ENCODE assay signal across 8 cellular contexts in the genomic region with DNA sequence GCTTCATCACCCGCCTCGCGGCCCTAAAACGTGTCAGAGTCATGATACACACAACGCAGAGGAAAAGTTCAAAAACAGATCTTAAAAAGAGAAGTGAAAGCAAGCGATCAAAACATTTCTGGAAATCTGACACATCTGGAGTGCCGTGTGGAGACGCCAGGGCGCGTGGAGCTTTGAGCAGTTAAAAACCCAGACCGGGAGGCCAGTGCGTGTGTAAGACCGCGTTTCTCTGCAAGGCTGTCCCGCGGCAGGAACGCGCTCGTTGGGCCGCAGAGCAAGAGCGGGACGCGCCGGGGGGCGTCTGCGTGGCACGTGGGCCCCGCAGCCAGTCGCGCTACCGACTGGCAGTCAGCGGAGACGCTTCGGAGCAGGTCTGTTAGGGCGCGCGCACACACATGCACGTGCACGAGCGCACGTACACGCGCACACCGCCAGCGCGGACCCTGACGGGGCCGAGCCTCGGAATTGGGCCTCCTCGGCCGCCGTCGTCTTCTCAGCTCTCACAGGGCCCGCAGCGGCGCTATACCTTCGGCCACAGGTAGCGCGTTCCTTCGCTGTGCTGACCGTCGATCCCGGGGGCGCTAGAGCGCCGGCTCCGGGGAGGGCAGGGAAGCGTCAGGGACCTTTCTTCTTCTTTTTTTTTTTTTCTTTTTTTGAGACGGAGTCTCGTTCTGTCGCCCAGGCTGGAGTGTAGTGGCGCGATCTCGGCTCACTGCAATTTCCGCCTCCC. TPM values are rescaled to one million over a fixed set of nuclear protein-coding genes. Genes with fewer than 3 reads are reported as not detected.
A peak's percentile ranks its signal among the peaks of the same experiment; 100 is the strongest.
DNase-seq lines count a peak whose midpoint lies in the region; ATAC-seq and TF ChIP-seq lines count a peak whose summit lies in the region.

No MANE protein-coding gene starts in this region.

- peak; percentile 87 for DNase-seq in Calu3
- peak in 75 of 76 experiments; percentile 41 to 96 (median 90) for DNase-seq in HUDEP-2 (lab: John Stamatoyannopoulos, UW; ENCODE audit: unreplicated experiment in 76 of 76)
- DNase-seq in PC-9 = peak; percentile 82 to 87
- DNase-seq in activated T-cell treated with anti-CD3 and anti-CD28 coated beads, Interleukin-2, amount 50 U/mL, for 48 hours = peak; percentile 91 to 94
- peak; percentile 72 to 79 for DNase-seq in stimulated activated CD8-positive, alpha-beta memory T cell treated with anti-CD3 and anti-CD28 coated beads, Interleukin-7, amount 100 ng/mL, for 1 hour (ENCODE audit: low read depth in 2 of 2)

- no peaks in the 10 kb centered on the region for H4K20me1 ChIP-seq in PC-9 (ENCODE audit: insufficient read depth)

- H3F3A ChIP-seq in PC-9 (ENCODE audit: insufficient read depth, low read depth) = no peaks in the 10 kb centered on the region

- BruUV-seq in Calu3 (replicated peaks; lab: Mats Ljungman, UMichigan) = no TSS peak
- BruUV-seq in PC-9 (replicated peaks; lab: Mats Ljungman, UMichigan) = no TSS peak

- H3K36me3 ChIP-seq in PC-9 (ENCODE audit: low read depth) (no peaks in the 10 kb centered on the region), muscle layer of colon (ENCODE audit: insufficient read depth, low read length) (no peaks in the 10 kb centered on the region)

- H3K4me3 Mint-ChIP-seq in Calu3 (ENCODE audit: low read depth, unreplicated experiment) = peak overlapping the region; percentile 84

- H2AFZ ChIP-seq in PC-9 = peak overlapping the region; percentile 98

- no peaks in the 10 kb centered on the region for H3K9me3 ChIP-seq in PC-9 (ENCODE audit: insufficient read depth, low read depth)
- H3K9me3 ChIP-seq in muscle layer of colon (ENCODE audit: low read length) = no peaks in the 10 kb centered on the region

- H3K4me1 Mint-ChIP-seq in Calu3 (ENCODE audit: low read depth, unreplicated experiment) = no peaks in the 10 kb centered on the region

- no peaks in the 10 kb centered on the region for H3K79me2 ChIP-seq in PC-9 (ENCODE audit: low read depth)

- POLR2A ChIA-PET in PC-9 (lab: Charles Lee; ENCODE audit: unreplicated experiment) = interaction anchor here (0.7 kb wide), 1 partner anchor 36 kb away, joined by 3 read pairs; a partner anchor contains a TSS

- H3K9me3 Mint-ChIP-seq in Calu3 (ENCODE audit: low read depth, unreplicated experiment) = no peaks in the 10 kb centered on the region

- H3K9ac ChIP-seq in muscle layer of colon (ENCODE audit: low read length) = peak overlapping the region; percentile 64

- peaks cover 17% of the 10 kb centered on the region for H3K36me3 Mint-ChIP-seq in Calu3 (ENCODE audit: insufficient read depth, unreplicated experiment)

- CTCF ChIA-PET in Calu3 (lab: Charles Lee) (interaction anchor here (0.7 to 2.7 kb wide), 5 partner anchors 310 to 516 kb away, joined by 3 to 41 read pairs (median 4); no protein-coding TSS in a partner anchor), PC-9 (lab: Charles Lee) (interaction anchor here (0.5 to 4.0 kb wide), 6 partner anchors 36 to 689 kb away, joined by 3 to 33 read pairs (median 8); a partner anchor contains a TSS)

- peak overlapping the region; percentile 81 for H3K27ac Mint-ChIP-seq in Calu3 (ENCODE audit: unreplicated experiment)

- H3K4me3 ChIP-seq in PC-9 (peak overlapping the region; percentile 77), muscle layer of colon (ENCODE audit: low read depth in 1 of 2, low read length in 2 of 2) (peak overlapping the region; percentile 52 to 65)

- peaks cover 5% of the 10 kb centered on the region; the same call in 1 of the 2 replicates for H3K27me3 ChIP-seq in PC-9 (ENCODE audit: insufficient read depth, low read depth)
- no peaks in the 10 kb centered on the region for H3K27me3 ChIP-seq in muscle layer of colon (ENCODE audit: control insufficient read depth in 1 of 2, insufficient read depth in 2 of 2, low read length in 2 of 2)

- H3K4me1 ChIP-seq in PC-9 (replicated peaks; ENCODE audit: insufficient read depth) = no peaks in the 10 kb centered on the region
- peaks cover 12% of the 10 kb centered on the region for H3K4me1 ChIP-seq in muscle layer of colon (ENCODE audit: insufficient read depth, low read length)

- H3K4me2 ChIP-seq in PC-9 = peak overlapping the region; percentile 93

- intact Hi-C loops in Calu3 (cut with micrococcal nuclease; ENCODE audit: unreplicated experiment) (loop anchor here (1.0 to 10.0 kb wide), 2 partner anchors 188 to 310 kb away; no protein-coding TSS in a partner anchor), PC-9 (cut with micrococcal nuclease; ENCODE audit: unreplicated experiment) (loop anchor here (1.0 to 5.0 kb wide), 5 partner anchors 68 to 744 kb away; a partner anchor contains a TSS)

- ATAC-seq in GM21367 (IDR thresholded peaks at IDR 0.05; ENCODE audit: unreplicated experiment) = peak; percentile 72
- peak; percentile 100 for ATAC-seq in esophagus mucosa

- no peak overlapping the region for H3K27ac ChIP-seq in PC-9
- H3K27ac ChIP-seq in muscle layer of colon (ENCODE audit: low read depth, low read length) = peak overlapping the region; percentile 71

- H3K27me3 Mint-ChIP-seq in Calu3 (ENCODE audit: unreplicated experiment) = no peaks in the 10 kb centered on the region

- TF ChIP-seq CTCF in Calu3 (IDR thresholded peaks at IDR 0.05; ENCODE audit: unreplicated experiment) (no peak), PC-9 (conservative IDR thresholded peaks at IDR 0.05) (peak; percentile 63)

- no peaks in the 10 kb centered on the region for H3K9me2 ChIP-seq in PC-9 (ENCODE audit: insufficient read depth)

RNA-seq across cellular contexts. Expression of a gene that starts 35.8 kb away (rescaled TPM):
- total RNA-seq in Calu3 (2022) = 26.6 and 28.9 TPM in 2 replicates
- total RNA-seq in PC-9 (2021) = 19.2 and 30.3 TPM in 2 replicates
- 28.9 TPM for total RNA-seq in esophagus mucosa
